In genomic region chr4:30181918-30182317, GRCh38 we compare ENCODE assay signal across 20 cellular contexts.
"Had no signal": no experiment of that assay in that cellular context is flagged by ENCODE, and none has a peak within 500 bp of the region (broad histone marks: within the 10 kb centered on the region; RNA-seq: fewer than 3 reads in every experiment).

No MANE protein-coding gene starts in this region.

- H3K36me3 ChIP-seq: esophagus muscularis mucosa, heart right ventricle, sigmoid colon, stomach had no signal

- H3K9me3 Mint-ChIP-seq: nephron had no signal

- H3K4me3 ChIP-seq: esophagus muscularis mucosa, heart right ventricle, sigmoid colon, stomach had no signal

- ATAC-seq: activated CD8-positive, alpha-beta T cell treated with anti-CD3 and anti-CD28 coated beads for 36 hours; activated T-cell treated with anti-CD3 and anti-CD28 coated beads, Interleukin-2, amount 50 U/mL, for 4 hours; heart right ventricle; stimulated activated effector memory CD8-positive, alpha-beta T cell treated with anti-CD3 and anti-CD28 coated beads, Interleukin-12 subunit alpha, Interleukin-12 subunit beta, amount 100 ng/mL, for 72 hours had no signal

- H3K9me3 ChIP-seq: esophagus muscularis mucosa, sigmoid colon had no signal

- FAIRE-seq: bronchial epithelial cell, endothelial cell of umbilical vein had no signal

- H3K4me1 Mint-ChIP-seq: activated CD4-positive, alpha-beta T cell treated with anti-CD3 and anti-CD28 coated beads, Interleukin-2, amount 10 ng/mL, durations not matched to agents 24 days and 14 days; nephron; stimulated activated effector memory CD8-positive, alpha-beta T cell treated with anti-CD3 and anti-CD28 coated beads, Interleukin-12 subunit alpha, Interleukin-12 subunit beta, amount 100 ng/mL, for 72 hours had no signal

- H3K27ac Mint-ChIP-seq: activated CD4-positive, alpha-beta T cell treated with anti-CD3 and anti-CD28 coated beads, Interleukin-2, amount 10 ng/mL, durations not matched to agents 24 days and 14 days; activated CD8-positive, alpha-beta T cell treated with anti-CD3 and anti-CD28 coated beads for 36 hours; activated naive CD4-positive, alpha-beta T cell treated with anti-CD3 and anti-CD28 coated beads for 36 hours; nephron; stimulated activated effector memory CD8-positive, alpha-beta T cell treated with anti-CD3 and anti-CD28 coated beads, Interleukin-12 subunit alpha, Interleukin-12 subunit beta, amount 100 ng/mL, for 72 hours had no signal

- H3K4me1 ChIP-seq: esophagus muscularis mucosa, heart right ventricle, sigmoid colon, stomach had no signal

- H3K36me3 Mint-ChIP-seq: stimulated activated effector memory CD8-positive, alpha-beta T cell treated with anti-CD3 and anti-CD28 coated beads, Interleukin-12 subunit alpha, Interleukin-12 subunit beta, amount 100 ng/mL, for 72 hours had no signal

- H3K27me3 ChIP-seq: esophagus muscularis mucosa, heart right ventricle, sigmoid colon, stomach had no signal

- H3K4me3 Mint-ChIP-seq: activated CD4-positive, alpha-beta T cell treated with anti-CD3 and anti-CD28 coated beads, Interleukin-2, amount 10 ng/mL, durations not matched to agents 24 days and 14 days; activated CD8-positive, alpha-beta T cell treated with anti-CD3 and anti-CD28 coated beads for 36 hours; activated naive CD4-positive, alpha-beta T cell treated with anti-CD3 and anti-CD28 coated beads for 36 hours; activated T-cell treated with anti-CD3 and anti-CD28 coated beads, Interleukin-2, amount 50 U/mL, for 4 hours; nephron; stimulated activated effector memory CD8-positive, alpha-beta T cell treated with anti-CD3 and anti-CD28 coated beads, Interleukin-12 subunit alpha, Interleukin-12 subunit beta, amount 100 ng/mL, for 72 hours had no signal

- H3K27ac ChIP-seq: esophagus muscularis mucosa, heart right ventricle, sigmoid colon, stomach had no signal

- H3K27me3 Mint-ChIP-seq: activated CD4-positive, alpha-beta T cell treated with anti-CD3 and anti-CD28 coated beads, Interleukin-2, amount 10 ng/mL, durations not matched to agents 24 days and 14 days; activated CD8-positive, alpha-beta T cell treated with anti-CD3 and anti-CD28 coated beads for 36 hours had no signal

- DNase-seq: activated CD4-positive, alpha-beta T cell treated with anti-CD3 and anti-CD28 coated beads, Interleukin-2, amount 10 ng/mL, durations not matched to agents 24 days and 14 days; activated CD8-positive, alpha-beta T cell treated with anti-CD3 and anti-CD28 coated beads for 36 hours; activated naive CD4-positive, alpha-beta T cell treated with anti-CD3 and anti-CD28 coated beads for 36 hours; activated T-cell treated with anti-CD3 and anti-CD28 coated beads, Interleukin-2, amount 50 U/mL, for 4 hours; aorta; cerebellar nuclear complex; effector CD4-positive, alpha-beta T cell; heart right ventricle; midbrain; nucleus accumbens; sigmoid colon; stimulated activated CD4-positive, alpha-beta T cell treated with anti-CD3 and anti-CD28 coated beads, Interleukin-4, amount 100 ng/mL, for 24 hours; stomach; T1000; trophoblast cell had no signal
